19 cellular contexts compared by ENCODE assay signal in the genomic region with DNA sequence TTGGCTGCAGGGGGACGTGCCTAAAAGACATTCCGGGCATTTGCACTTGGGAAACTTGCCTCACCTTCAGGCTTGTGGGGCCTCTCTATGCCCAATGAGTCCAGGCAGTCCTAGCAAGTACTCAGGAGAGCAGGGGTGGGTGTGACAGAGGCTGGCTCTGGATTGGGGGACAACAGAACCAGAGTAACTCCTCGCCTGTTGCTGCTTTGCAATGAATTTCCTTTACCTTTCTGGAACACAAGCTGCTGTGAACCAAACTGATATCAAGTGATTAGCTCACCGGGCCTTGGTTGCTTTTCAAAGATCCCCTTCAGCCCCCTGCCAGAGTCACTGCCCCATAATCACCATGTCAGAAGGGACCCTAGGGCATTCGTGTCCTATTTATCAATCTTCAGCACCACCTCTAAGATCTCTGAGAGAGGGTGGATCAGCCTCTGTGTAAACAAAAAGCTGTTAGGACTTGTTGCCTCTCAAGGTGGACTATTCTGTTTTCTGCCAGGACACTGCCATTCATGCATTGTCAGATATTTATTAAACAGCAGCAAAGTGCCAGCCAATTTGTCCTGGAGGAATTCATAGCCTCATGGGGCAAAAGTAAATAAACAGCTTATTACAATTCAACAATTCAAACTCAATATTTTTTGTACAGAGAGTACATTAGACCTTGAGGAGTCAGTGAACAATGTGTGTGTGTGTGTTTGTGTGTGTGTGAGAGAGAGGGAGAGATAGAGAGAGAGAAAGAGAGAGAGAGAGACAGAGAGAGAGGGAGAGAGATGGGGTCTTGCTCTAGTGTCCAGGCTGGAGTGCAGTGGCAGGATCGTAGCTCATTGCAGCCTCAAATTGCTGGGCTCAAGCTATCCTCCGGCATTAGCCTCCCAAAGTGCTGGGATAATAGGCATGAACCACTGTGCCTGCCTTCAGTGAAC. TPM values are rescaled to one million over a fixed set of nuclear protein-coding genes. Genes with fewer than 3 reads are reported as not detected.
DNase-seq lines count a peak whose midpoint lies in the region; ATAC-seq and TF ChIP-seq lines count a peak whose summit lies in the region.
"Had no signal": no experiment of that assay in that cellular context is flagged by ENCODE, and none has a peak within 500 bp of the region (broad histone marks: within the 10 kb centered on the region; RNA-seq: fewer than 3 reads in every experiment).

No MANE protein-coding gene starts in this region.

- H3K27me3 ChIP-seq in cardiac muscle cell (no peaks in the 10 kb centered on the region), heart left ventricle (no peaks in the 10 kb centered on the region), RWPE2 (ENCODE audit: insufficient read depth, poor library complexity, severe bottlenecking) (no peaks in the 10 kb centered on the region), esophagus (ENCODE audit: control insufficient read depth in 1 of 2, insufficient read depth in 2 of 2, low read length in 2 of 2) (no peaks in the 10 kb centered on the region), parathyroid adenoma (ENCODE audit: control insufficient read depth, insufficient read depth, low read length) (no peaks in the 10 kb centered on the region)
- H3K27me3 ChIP-seq: BLaER1 treated with 17β-estradiol and CSF1 and Interleukin-3, amounts not matched to agents 10 nM and 100 nM; SJCRH30 had no signal

- H3K36me3 ChIP-seq in cardiac muscle cell = peaks cover 4% of the 10 kb centered on the region
- peaks cover 0 to 11% (median 0%) of the 10 kb centered on the region in 9 donors for H3K36me3 ChIP-seq in heart left ventricle
- no peaks in the 10 kb centered on the region for H3K36me3 ChIP-seq in RWPE2 (ENCODE audit: low read depth)
- peaks cover 0 to 2% of the 10 kb centered on the region in 2 donors for H3K36me3 ChIP-seq in esophagus (ENCODE audit: control insufficient read depth in 2 of 2, insufficient read depth in 2 of 2, low read length in 1 of 2)
- H3K36me3 ChIP-seq in parathyroid adenoma (ENCODE audit: control insufficient read depth, insufficient read depth, low read length) = no peaks in the 10 kb centered on the region

- no peaks in the 10 kb centered on the region for H3K9me3 ChIP-seq in cardiac muscle cell (ENCODE audit: low read depth)
- no peaks in the 10 kb centered on the region for H3K9me3 ChIP-seq in heart left ventricle
- no peaks in the 10 kb centered on the region for H3K9me3 ChIP-seq in RWPE2 (ENCODE audit: severe bottlenecking)
- no peaks in the 10 kb centered on the region for H3K9me3 ChIP-seq in esophagus (ENCODE audit: control insufficient read depth in 2 of 2, insufficient read depth in 1 of 2, low read depth in 1 of 2, low read length in 1 of 2)
- no peaks in the 10 kb centered on the region for H3K9me3 ChIP-seq in parathyroid adenoma (ENCODE audit: control insufficient read depth, low read length)
- H3K9me3 ChIP-seq: A549; BLaER1 treated with 17β-estradiol and CSF1 and Interleukin-3, amounts not matched to agents 10 nM and 100 nM; SJCRH30 had no signal

- H3K4me1 ChIP-seq in cardiac muscle cell (ENCODE audit: low read depth) (no peaks in the 10 kb centered on the region), heart left ventricle (peaks cover 0 to 16% (median 3%) of the 10 kb centered on the region in 12 donors), RWPE2 (ENCODE audit: insufficient read depth, poor library complexity, severe bottlenecking) (no peaks in the 10 kb centered on the region), esophagus (ENCODE audit: control insufficient read depth in 2 of 2, insufficient read depth in 2 of 2, low read length in 1 of 2) (peaks cover 3 to 9% of the 10 kb centered on the region in 2 donors), parathyroid adenoma (peaks cover 14% of the 10 kb centered on the region)
- H3K4me1 ChIP-seq: A549, SJCRH30 had no signal

- H3K4me3 ChIP-seq in cardiac muscle cell (no peak overlapping the region), heart left ventricle (no peak overlapping the region), RWPE2 (ENCODE audit: severe bottlenecking) (no peak overlapping the region), esophagus (ENCODE audit: low read depth in 1 of 2, low read length in 2 of 2) (no peak overlapping the region), parathyroid adenoma (ENCODE audit: low read depth, low read length) (no peak overlapping the region)
- H3K4me3 ChIP-seq: A549; BLaER1 treated with 17β-estradiol and CSF1 and Interleukin-3, amounts not matched to agents 10 nM and 100 nM; SJCRH30 had no signal

- no peak for TF ChIP-seq CTCF in cardiac muscle cell (IDR thresholded peaks at IDR 0.05; ENCODE audit: low read depth, low read length)
- TF ChIP-seq CTCF in heart left ventricle (IDR thresholded peaks at IDR 0.05) = no peak
- TF ChIP-seq CTCF in RWPE2 (IDR thresholded peaks at IDR 0.05; ENCODE audit: poor library complexity, severe bottlenecking) = no peak
- TF ChIP-seq CTCF in parathyroid adenoma (IDR thresholded peaks at IDR 0.05) = no peak

- intact Hi-C loops in heart left ventricle (cut with DNase I) = no loop called here

- no peak for TF ChIP-seq POLR2A in heart left ventricle (IDR thresholded peaks at IDR 0.05)

- no peaks in the 10 kb centered on the region for H3K79me2 ChIP-seq in parathyroid adenoma

- no peak overlapping the region for H2AFZ ChIP-seq in parathyroid adenoma

- no peak overlapping the region for H3K4me2 ChIP-seq in parathyroid adenoma (ENCODE audit: low read length)
- H3K4me2 ChIP-seq: A549; BLaER1 treated with 17β-estradiol and CSF1 and Interleukin-3, amounts not matched to agents 10 nM and 100 nM had no signal

- H3K27ac ChIP-seq in cardiac muscle cell = peak overlapping the region; percentile 34
- H3K27ac ChIP-seq in heart left ventricle = no peak overlapping the region
- no peak overlapping the region for H3K27ac ChIP-seq in RWPE2 (ENCODE audit: poor library complexity, severe bottlenecking)
- H3K27ac ChIP-seq in esophagus (ENCODE audit: low read depth in 2 of 2, low read length in 1 of 2) = peak overlapping the region; percentile 13 to 20
- H3K27ac ChIP-seq in parathyroid adenoma = peak overlapping the region; percentile 11
- H3K27ac ChIP-seq: A549; BLaER1 treated with 17β-estradiol and CSF1 and Interleukin-3, amounts not matched to agents 10 nM and 100 nM; RWPE1; SJCRH30 had no signal

- DNase-seq in cardiac muscle cell (ENCODE audit: low read depth in 1 of 2, low spot score in 1 of 2) (no peak), heart left ventricle (no peak), RWPE2 (ENCODE audit: low spot score) (no peak), NCI-H524 (lab: John Stamatoyannopoulos, UW) (no peak)
- DNase-seq: EL, H7, IMR-90, NCI-H1436 treated with DMSO at 0.1 percent for 48 hours, NCI-H2029 treated with DMSO at 0.1 percent for 48 hours, NCI-H524 treated with DMSO at 0.1 percent for 48 hours, SJCRH30 had no signal

- ATAC-seq in heart left ventricle (no peak), RWPE2 (ENCODE audit: low read depth) (peak; percentile 48; the same call in 2 of the 3 replicates), GM18520 (IDR thresholded peaks at IDR 0.05; ENCODE audit: unreplicated experiment) (no peak), GM18907 (IDR thresholded peaks at IDR 0.05; ENCODE audit: unreplicated experiment) (no peak)
- ATAC-seq: A549 had no signal

- no peak overlapping the region for H3K9ac ChIP-seq in parathyroid adenoma
- H3K9ac ChIP-seq: BLaER1 treated with 17β-estradiol and CSF1 and Interleukin-3, amounts not matched to agents 10 nM and 100 nM had no signal

- 84 to 87% (median 85%) methylated on average over 7 of the region's 7 CpGs for WGBS in heart left ventricle, 4 donors
- 51 to 66% methylated on average over 7 of the region's 7 CpGs for WGBS in esophagus, 2 donors

RNA-seq across cellular contexts. Expression of a gene that starts 11.3 kb away (rescaled TPM):
- total RNA-seq in cardiac muscle cell (56.8 and 117 TPM in 2 replicates), heart left ventricle (10 to 100 TPM in 7 of 9 donors, 1 to 10 TPM in 2; 6.5 to 19.1 (median 11.7) TPM)
- polyA plus RNA-seq in cardiac muscle cell (83.2 and 120 TPM in 2 replicates), heart left ventricle (10 to 100 TPM; 12.5 to 23.0 TPM), esophagus (10 to 100 TPM; 20.9 to 25.6 TPM)

RNA-seq across cellular contexts. Expression of a gene that starts 19.6 kb away (rescaled TPM):
- 37.2 and 56.2 TPM in 2 replicates for total RNA-seq in cardiac muscle cell
- 21.3 and 30.7 TPM in 2 replicates for polyA plus RNA-seq in cardiac muscle cell
- 10 to 100 TPM in 1 of 9 donors, 1 to 10 TPM in 8; 3.7 to 10.0 (median 7.5) TPM for total RNA-seq in heart left ventricle
- polyA plus RNA-seq in heart left ventricle = 1 to 10 TPM; 3.6 to 6.7 TPM
- polyA plus RNA-seq in esophagus = 1 to 10 TPM; 4.8 to 5.6 TPM

RNA-seq across cellular contexts. Expression of a gene that starts 39.5 kb away (rescaled TPM):
- 0.24 TPM in 1 of 2 replicates, not detected in the other for total RNA-seq in cardiac muscle cell
- 0.81 TPM in 1 of 2 replicates, not detected in the other for polyA plus RNA-seq in cardiac muscle cell
- total RNA-seq in heart left ventricle = 10 to 100 TPM in 1 of 9 donors, 1 to 10 TPM in 6, under 1 TPM in 2; 0.75 to 10.5 (median 3.0) TPM
- 1 to 10 TPM; 4.0 to 4.4 TPM for polyA plus RNA-seq in heart left ventricle
- 10 to 100 TPM; 13.3 to 14.4 TPM for polyA plus RNA-seq in esophagus
- total RNA-seq: H7, IMR-90, LHCN-M2, SJCRH30 had no signal
- polyA plus RNA-seq: A549 had no signal

RNA-seq across cellular contexts. Expression of a gene that starts 44.4 kb away (rescaled TPM):
- total RNA-seq in cardiac muscle cell (0.35 and 1.5 TPM in 2 replicates), heart left ventricle (10 to 100 TPM; 20.7 to 47.5 (median 27.5) TPM)
- polyA plus RNA-seq in cardiac muscle cell (1.2 TPM in 1 of 2 replicates, not detected in the other), heart left ventricle (10 to 100 TPM; 21.9 to 40.4 TPM), esophagus (10 to 100 TPM; 10.2 to 23.3 TPM)
- total RNA-seq: IMR-90, SJCRH30 had no signal
- polyA plus RNA-seq: A549, IMR-90 had no signal

RNA-seq across cellular contexts. Expression of a gene that starts 50.2 kb away (rescaled TPM):
- total RNA-seq in cardiac muscle cell (2.3 and 3.3 TPM in 2 replicates), heart left ventricle (1 to 10 TPM in 5 of 9 donors, under 1 TPM in 4; 0.38 to 4.9 (median 1.0) TPM)
- polyA plus RNA-seq in cardiac muscle cell (3.1 and 5.3 TPM in 2 replicates), heart left ventricle (under 1 TPM; 0.72 to 0.80 TPM), esophagus (under 1 TPM; 0.75 to 0.86 TPM)

Comparison
In these comparisons a context has a peak if more than half of its experiments do, and no peak if none do; other contexts are left out.
1. H3K27ac ChIP-seq: peak in cardiac muscle cell (single experiment), esophagus (2 of 2) and parathyroid adenoma (single experiment); none in heart left ventricle (0 of 12) and RWPE2 (single experiment).